23 cellular contexts compared by ENCODE assay signal in genomic region chr17:50466371-50467113, GRCh38. TPM values are rescaled to one million over a fixed set of nuclear protein-coding genes. Genes with fewer than 3 reads are reported as not detected.
A peak's percentile ranks its signal among the peaks of the same experiment; 100 is the strongest.
DNase-seq lines count a peak whose midpoint lies in the region; ATAC-seq and TF ChIP-seq lines count a peak whose summit lies in the region.
"Had no signal": no experiment of that assay in that cellular context is flagged by ENCODE, and none has a peak within 500 bp of the region (broad histone marks: within the 10 kb centered on the region; RNA-seq: fewer than 3 reads in every experiment).

No MANE protein-coding gene starts in this region.

- WGBS in urinary bladder: 86% methylated on average over 9 of the region's 9 CpGs
- WGBS in ovary, 3 donors: 88 to 93% (median 91%) methylated on average over 9 of the region's 9 CpGs

- H3K4me1 Mint-ChIP-seq in memory B cell: peaks cover 38% of the 10 kb centered on the region

- no peak for TF ChIP-seq CTCF in ovary (IDR thresholded peaks at IDR 0.05)

- peak; percentile 72 for ATAC-seq in memory B cell (ENCODE audit: low read depth)
- ATAC-seq: sciatic nerve had no signal

- H3K27ac ChIP-seq in urinary bladder (ENCODE audit: low read depth): peak overlapping the region; percentile 57
- H3K27ac ChIP-seq in ovary: no peak overlapping the region
- H3K27ac ChIP-seq: neutrophil, tibial artery had no signal

- H3K9me3 Mint-ChIP-seq in memory B cell: no peaks in the 10 kb centered on the region
- H3K9me3 Mint-ChIP-seq: activated CD4-positive, alpha-beta T cell treated with anti-CD3 and anti-CD28 coated beads, Interleukin-2, amount 10 ng/mL, durations not matched to agents 7 days and 5 days; activated naive CD8-positive, alpha-beta T cell treated with anti-CD3 and anti-CD28 coated beads for 36 hours had no signal

- H3K4me3 ChIP-seq in urinary bladder (ENCODE audit: low read depth, low read length) (no peak overlapping the region), ovary (no peak overlapping the region)
- H3K4me3 ChIP-seq: esophagus squamous epithelium, tibial artery had no signal

- no peaks in the 10 kb centered on the region for H3K9me3 ChIP-seq in ovary
- H3K9me3 ChIP-seq: esophagus squamous epithelium, neutrophil, tibial artery had no signal

- H3K36me3 ChIP-seq in urinary bladder (ENCODE audit: insufficient read depth) (no peaks in the 10 kb centered on the region), ovary (no peaks in the 10 kb centered on the region)
- H3K36me3 ChIP-seq: neutrophil had no signal

- H3K27me3 Mint-ChIP-seq in memory B cell: peaks cover 2% of the 10 kb centered on the region

- H3K4me1 ChIP-seq in urinary bladder (ENCODE audit: insufficient read depth) (no peaks in the 10 kb centered on the region), ovary (ENCODE audit: insufficient read depth) (peaks cover 4% of the 10 kb centered on the region)

- H3K27me3 ChIP-seq in ovary: no peaks in the 10 kb centered on the region

- peak overlapping the region; percentile 76 for H3K27ac Mint-ChIP-seq in memory B cell
- H3K27ac Mint-ChIP-seq: activated CD4-positive, alpha-beta T cell treated with anti-CD3 and anti-CD28 coated beads, Interleukin-2, amount 10 ng/mL, durations not matched to agents 7 days and 5 days; activated naive CD8-positive, alpha-beta T cell treated with anti-CD3 and anti-CD28 coated beads for 36 hours; immature natural killer cell had no signal

- peak overlapping the region; percentile 82 for H3K4me3 Mint-ChIP-seq in memory B cell
- H3K4me3 Mint-ChIP-seq: activated CD4-positive, alpha-beta T cell treated with anti-CD3 and anti-CD28 coated beads, Interleukin-2, amount 10 ng/mL, durations not matched to agents 7 days and 5 days; activated naive CD8-positive, alpha-beta T cell treated with anti-CD3 and anti-CD28 coated beads for 36 hours; immature natural killer cell had no signal

- peak; percentile 24 for DNase-seq in NCI-H146 (lab: John Stamatoyannopoulos, UW)
- DNase-seq in NCI-H146 treated with DMSO at 0.1 percent for 48 hours (lab: John Stamatoyannopoulos, UW; ENCODE audit: unreplicated experiment): no peak
- peak; percentile 88 for DNase-seq in RPMI8226
- DNase-seq in memory B cell (ENCODE audit: low spot score in 2 of 2): no peak
- DNase-seq in glomerular visceral epithelial cell (ENCODE audit: extremely low spot score): no peak
- DNase-seq in NCI-H2081 treated with DMSO at 0.1 percent for 48 hours (lab: John Stamatoyannopoulos, UW): no peak
- DNase-seq in ovary: no peak
- DNase-seq: activated CD4-positive, alpha-beta T cell treated with anti-CD3 and anti-CD28 coated beads, Interleukin-2, amount 10 ng/mL, durations not matched to agents 7 days and 5 days; activated naive CD8-positive, alpha-beta T cell treated with anti-CD3 and anti-CD28 coated beads for 36 hours; esophagus squamous epithelium; head of caudate nucleus; immature natural killer cell; KG1; mesendoderm; NCI-H1105; NCI-H2227 treated with DMSO at 0.1 percent for 48 hours; stimulated activated CD4-positive, alpha-beta T cell treated with anti-CD3 and anti-CD28 coated beads, Interleukin-2, amount 100 ng/mL, for 48 hours; tibial artery had no signal

- no peak for TF ChIP-seq EP300 in ovary (IDR thresholded peaks at IDR 0.05)

- intact Hi-C loops in ovary (cut with DNase I): loop anchor here in 1 of 4 donors (5.0 kb wide), 2 partner anchors 39 to 104 kb away; partner anchors contain the start of gene ACSF2

- TF ChIP-seq POLR2A in ovary (IDR thresholded peaks at IDR 0.05): no peak

- H3K36me3 Mint-ChIP-seq in memory B cell: peaks cover 20% of the 10 kb centered on the region
- H3K36me3 Mint-ChIP-seq: activated naive CD8-positive, alpha-beta T cell treated with anti-CD3 and anti-CD28 coated beads for 36 hours had no signal

RNA-seq across cellular contexts. Expression of gene CHAD, which starts 2.1 kb away (rescaled TPM):
- total RNA-seq in urinary bladder (0.32 TPM), ovary (under 1 TPM in 6 of 7 donors, not detected in 1; 0.18 to 0.92 (median 0.46) TPM)
- polyA plus RNA-seq in urinary bladder (not detected), ovary (1 to 10 TPM in 1 of 2 donors, under 1 TPM in 1; 0.29 to 2.5 TPM)
- total RNA-seq: A172; activated CD4-positive, alpha-beta T cell treated with anti-CD3 and anti-CD28 coated beads, Interleukin-2, amount 10 ng/mL, durations not matched to agents 7 days and 5 days; activated naive CD8-positive, alpha-beta T cell treated with anti-CD3 and anti-CD28 coated beads for 36 hours; OCI-LY7; sciatic nerve had no signal
- polyA plus RNA-seq: immature natural killer cell had no signal

RNA-seq across cellular contexts. Expression of gene RSAD1, which starts 12.1 kb away (rescaled TPM):
- 17.0 TPM for total RNA-seq in urinary bladder
- polyA plus RNA-seq in urinary bladder: 29.2 TPM
- total RNA-seq in ovary: 10 to 100 TPM; 21.2 to 48.0 (median 40.5) TPM
- 10 to 100 TPM; 24.2 to 26.2 TPM for polyA plus RNA-seq in ovary

RNA-seq across cellular contexts. Expression of gene ACSF2, which starts 40.5 kb away (rescaled TPM):
- total RNA-seq in urinary bladder: 23.2 TPM
- 32.6 TPM for polyA plus RNA-seq in urinary bladder
- 10 to 100 TPM; 26.7 to 86.0 (median 49.5) TPM for total RNA-seq in ovary
- 10 to 100 TPM; 39.1 to 49.5 TPM for polyA plus RNA-seq in ovary

RNA-seq across cellular contexts. Expression of gene MYCBPAP, which starts 41.7 kb away (rescaled TPM):
- total RNA-seq in urinary bladder (1.3 TPM), ovary (1 to 10 TPM; 2.5 to 8.1 (median 4.5) TPM)
- polyA plus RNA-seq in urinary bladder (0.23 TPM), ovary (1 to 10 TPM; 3.2 to 9.7 TPM)
- total RNA-seq: A172 had no signal

Comparison
In these comparisons a context has a peak if more than half of its experiments do, and no peak if none do; other contexts are left out.
1. DNase-seq: peak in NCI-H146 (single experiment) and RPMI8226 (single experiment); none in NCI-H146 treated with DMSO at 0.1 percent for 48 hours (single experiment), memory B cell (0 of 2), glomerular visceral epithelial cell (single experiment), NCI-H2081 treated with DMSO at 0.1 percent for 48 hours (single experiment) and ovary (0 of 5).